Comparison of ENCODE assay signal across 8 cellular contexts in genomic region chr9:95510610-95511231, GRCh38. TPM values are rescaled to one million over a fixed set of nuclear protein-coding genes. Genes with fewer than 3 reads are reported as not detected.
DNase-seq lines count a peak whose midpoint lies in the region; TF ChIP-seq lines count a peak whose summit lies in the region.

No MANE protein-coding gene starts in this region.

- H3K9me2 ChIP-seq in neural cell (ENCODE audit: insufficient read depth, low read length): no peaks in the 10 kb centered on the region

- no peaks in the 10 kb centered on the region for H3K9me3 ChIP-seq in neural cell (ENCODE audit: low read length)
- H3K9me3 ChIP-seq in stomach: no peaks in the 10 kb centered on the region

- H3K4me2 ChIP-seq in neural cell (ENCODE audit: low read length): peak overlapping the region; percentile 98

- intact Hi-C loops in stomach (cut with DNase I; ENCODE audit: low total_unique reads): no loop called here

- H4K20me1 ChIP-seq in neural cell (ENCODE audit: insufficient read depth): peaks cover 15% of the 10 kb centered on the region

- 0 to 1% (median 1%) methylated on average over 53 to 78 of the region's 78 CpGs for WGBS in stomach, 5 donors

- TF ChIP-seq POLR2A in Raji (IDR thresholded peaks at IDR 0.05; ENCODE audit: insufficient read depth, low read depth, low read length): peak; percentile 74
- no peak for TF ChIP-seq POLR2A in stomach (IDR thresholded peaks at IDR 0.05)

- TF ChIP-seq RAD21 in neural cell (conservative IDR thresholded peaks at IDR 0.05): peak; percentile 36

- H3K27ac ChIP-seq in neural cell (ENCODE audit: low read length) (peak overlapping the region; percentile 98), stomach (peak overlapping the region; percentile 93 to 96 (median 94))

- H3F3A ChIP-seq in neural cell (ENCODE audit: insufficient read depth, low read length, poor library complexity, severe bottlenecking): peaks cover 12% of the 10 kb centered on the region

- peaks cover 18 to 52% (median 39%) of the 10 kb centered on the region in 4 donors for H3K4me1 ChIP-seq in stomach

- peaks cover 23% of the 10 kb centered on the region for H3K27me3 ChIP-seq in neural cell (ENCODE audit: insufficient read depth, low read depth, low read length)
- H3K27me3 ChIP-seq in stomach: peaks cover 0 to 45% (median 6%) of the 10 kb centered on the region in 3 donors

- H2AFZ ChIP-seq in neural cell (ENCODE audit: low read depth, low read length): peak overlapping the region; percentile 51

- H3K79me2 ChIP-seq in neural cell (replicated peaks; ENCODE audit: insufficient read depth, low read length): peaks cover 65% of the 10 kb centered on the region

- TF ChIP-seq EP300 in neural cell (conservative IDR thresholded peaks at IDR 0.05; ENCODE audit: poor library complexity, severe bottlenecking): peak; percentile 67
- TF ChIP-seq EP300 in stomach (IDR thresholded peaks at IDR 0.05): no peak

- DNase-seq in EL (peak; percentile 97), GOT3 (lab: John Stamatoyannopoulos, UW) (peak; percentile 58), M059J (ENCODE audit: low read depth) (peak; percentile 96), fibroblast of villous mesenchyme (ENCODE audit: low read depth) (peak; percentile 96), stomach (peak; percentile 93)
- peak; percentile 46 to 79 (median 58) for DNase-seq in activated naive CD4-positive, alpha-beta T cell (lab: John Stamatoyannopoulos, UW)

- H3K4me3 ChIP-seq in fibroblast of villous mesenchyme (ENCODE audit: low read depth, low read length): peak overlapping the region; percentile 92
- H3K4me3 ChIP-seq in neural cell (ENCODE audit: low read length): peak overlapping the region; percentile 98
- peak overlapping the region; percentile 76 to 93 (median 82) for H3K4me3 ChIP-seq in stomach

- H3K9ac ChIP-seq in neural cell (ENCODE audit: low read length): peak overlapping the region; percentile 98

- TF ChIP-seq CTCF in fibroblast of villous mesenchyme (IDR thresholded peaks at IDR 0.05; ENCODE audit: insufficient read depth, low read depth, low read length): no peak
- peak; percentile 15 for TF ChIP-seq CTCF in neural cell (IDR thresholded peaks at IDR 0.05; ENCODE audit: poor library complexity, severe bottlenecking)
- TF ChIP-seq CTCF in stomach (IDR thresholded peaks at IDR 0.05): no peak

- H3K36me3 ChIP-seq in neural cell (ENCODE audit: insufficient read depth, low read length): no peaks in the 10 kb centered on the region
- no peaks in the 10 kb centered on the region for H3K36me3 ChIP-seq in stomach

TF ChIP-seq in neural cell, 6 proteins besides CTCF, POLR2A, EP300 and RAD21:
- TF ChIP-seq POLR2AphosphoS5 (IDR thresholded peaks at IDR 0.05): peak; percentile 62
- peak; percentile 12 for TF ChIP-seq TAF1 (IDR thresholded peaks at IDR 0.05; ENCODE audit: low read depth)
- no peak for TF ChIP-seq REST (IDR thresholded peaks at IDR 0.05; ENCODE audit: borderline replicate concordance)
- TF ChIP-seq MXI1 (conservative IDR thresholded peaks at IDR 0.05; ENCODE audit: poor library complexity, severe bottlenecking): peak; percentile 37
- TF ChIP-seq SMC3 (conservative IDR thresholded peaks at IDR 0.05; ENCODE audit: poor library complexity): peak; percentile 51
- TF ChIP-seq EZH2 (IDR thresholded peaks at IDR 0.05; ENCODE audit: borderline replicate concordance, insufficient read depth, low read length, poor library complexity, severe bottlenecking): no peak

RNA-seq across cellular contexts. Expression of gene PTCH1, which starts 6.0 kb away (rescaled TPM):
- 3.3 and 9.4 TPM in 2 replicates for total RNA-seq in M059J (2014; rRNA removed; shearing (Covaris generic))
- 1.7 and 2.9 TPM in 2 replicates for total RNA-seq in fibroblast of villous mesenchyme
- polyA plus RNA-seq in neural cell: 15.6 and 20.0 TPM in 2 replicates
- polyA minus RNA-seq in neural cell: 32.9 and 53.0 TPM in 2 replicates
- total RNA-seq in stomach: 10 to 100 TPM; 20.6 to 53.3 (median 28.0) TPM
- polyA plus RNA-seq in stomach: 1 to 10 TPM; 3.9 to 9.3 (median 8.6) TPM

Comparison
In these comparisons a context has a peak if more than half of its experiments do, and no peak if none do; other contexts are left out.
1. Peak in every context shown above with its lines: DNase-seq, H3K4me3 ChIP-seq and H3K27ac ChIP-seq.